ENCODE assay signal across 26 cellular contexts in genomic region chr20:5893052-5893451, GRCh38. TPM values are rescaled to one million over a fixed set of nuclear protein-coding genes. Genes with fewer than 3 reads are reported as not detected.
"Had no signal": no experiment of that assay in that cellular context is flagged by ENCODE, and none has a peak within 500 bp of the region (broad histone marks: within the 10 kb centered on the region; RNA-seq: fewer than 3 reads in every experiment).

No MANE protein-coding gene starts in this region.

- ATAC-seq: left lobe of liver; natural killer cell; sciatic nerve; stimulated activated naive B cell treated with anti-CD40 and anti-IgM and Interleukin-4, amounts not matched to agents 10 μg/mL and 1 μg/mL and 100 μg/mL, for 72 hours; stimulated activated naive CD8-positive, alpha-beta T cell treated with anti-CD3 and anti-CD28 coated beads, Interleukin-15, Interleukin-2, amounts not matched to agents 100 U/mL and 50 U/mL, for 24 hours; upper lobe of right lung had no signal

- H3K4me3 ChIP-seq: lung, neural progenitor cell, skin epidermis, stomach, testis, thyroid gland, transverse colon, upper lobe of right lung had no signal

- DNase-seq: hypothalamus; islet precursor cell; mesendoderm; naive B cell; natural killer cell; nephron progenitor cell; occipital lobe; right cardiac atrium; stimulated activated CD4-positive, alpha-beta T cell treated with anti-CD3 and anti-CD28 coated beads, Interleukin-12 subunit alpha, Interleukin-12 subunit beta, amount 100 ng/mL, for 4 hours; stimulated activated CD4-positive, alpha-beta T cell treated with anti-CD3 and anti-CD28 coated beads, Interleukin-15, amount 100 ng/mL, for 24 hours; stimulated activated CD4-positive, alpha-beta T cell treated with anti-CD3 and anti-CD28 coated beads, Interleukin-2, amount 100 ng/mL, for 24 hours; stimulated activated CD4-positive, alpha-beta T cell treated with anti-CD3 and anti-CD28 coated beads, Interleukin-4, amount 100 ng/mL, for 1 hour; stimulated activated naive B cell treated with anti-CD40 and anti-IgM and Interleukin-4, amounts not matched to agents 10 μg/mL and 1 μg/mL and 100 μg/mL, for 72 hours; stimulated activated naive CD8-positive, alpha-beta T cell treated with anti-CD3 and anti-CD28 coated beads, Interleukin-15, Interleukin-2, amounts not matched to agents 100 U/mL and 50 U/mL, for 24 hours; stomach; testis; thyroid gland; transverse colon; upper lobe of right lung had no signal

RNA-seq across cellular contexts. Expression of gene CHGB, which starts 18.3 kb away (rescaled TPM):
- total RNA-seq: natural killer cell, osteocyte, pulmonary artery endothelial cell, sciatic nerve, upper lobe of right lung had no signal
